13 cellular contexts compared by ENCODE assay signal in the genomic region with DNA sequence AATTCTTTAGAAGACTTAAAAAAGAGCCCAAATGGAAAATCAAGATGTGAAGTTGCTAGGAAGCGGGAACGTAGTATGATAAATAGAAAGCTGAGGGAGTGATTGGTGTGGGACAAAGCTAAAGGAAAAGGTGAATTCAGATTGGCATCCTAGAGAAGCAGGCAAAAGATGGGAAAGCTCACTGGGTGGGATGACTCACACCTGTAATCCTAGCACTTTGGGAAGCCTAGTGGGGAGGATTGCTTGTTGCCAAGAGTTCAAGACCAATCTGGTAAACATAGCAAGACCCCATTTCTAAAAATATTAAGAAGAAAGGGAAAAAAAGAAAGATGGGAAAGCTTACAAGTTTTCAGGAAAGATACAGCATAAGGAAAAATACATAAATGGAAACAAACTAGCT. TPM values are rescaled to one million over a fixed set of nuclear protein-coding genes. Genes with fewer than 3 reads are reported as not detected.
DNase-seq lines count a peak whose midpoint lies in the region; ATAC-seq and TF ChIP-seq lines count a peak whose summit lies in the region.
"Had no signal": no experiment of that assay in that cellular context is flagged by ENCODE, and none has a peak within 500 bp of the region (broad histone marks: within the 10 kb centered on the region; RNA-seq: fewer than 3 reads in every experiment).

No MANE protein-coding gene starts in this region.

- no peak for DNase-seq in CD8-positive, alpha-beta memory T cell
- peak; percentile 46 for DNase-seq in HT1080 (ENCODE audit: low read depth)
- no peak for DNase-seq in activated T-helper 2 cell treated with anti-CD3 and anti-CD28 coated beads, Interferon-gamma antibody, Interleukin-2, Interleukin-4, amounts not matched to agents 10 μg/mL and 5 μg/mL and 100 μg/mL, durations not matched to agents 14 hours and 24 hours and 36 hours (ENCODE audit: low spot score)
- no peak for DNase-seq in naive thymus-derived CD8-positive, alpha-beta T cell
- DNase-seq in esophagus squamous epithelium (lab: John Stamatoyannopoulos, UW), result no peak
- no peak for DNase-seq in NCI-H187 (lab: John Stamatoyannopoulos, UW)
- DNase-seq: body of pancreas, head of caudate nucleus, NCI-H1048, NCI-H345, small intestine had no signal

- ATAC-seq in naive thymus-derived CD8-positive, alpha-beta T cell, result no peak
- ATAC-seq in GM21723 (IDR thresholded peaks at IDR 0.05; ENCODE audit: unreplicated experiment), result no peak
- ATAC-seq: body of pancreas had no signal

- no peaks in the 10 kb centered on the region for H3K9me3 Mint-ChIP-seq in CD8-positive, alpha-beta memory T cell
- no peaks in the 10 kb centered on the region for H3K9me3 Mint-ChIP-seq in activated T-helper 2 cell treated with anti-CD3 and anti-CD28 coated beads, Interferon-gamma antibody, Interleukin-2, Interleukin-4, amounts not matched to agents 10 μg/mL and 5 μg/mL and 100 μg/mL, durations not matched to agents 14 hours and 24 hours and 36 hours
- H3K9me3 Mint-ChIP-seq in naive thymus-derived CD8-positive, alpha-beta T cell, result no peaks in the 10 kb centered on the region

- 90 to 93% methylated on average over 2 of the region's 2 CpGs for WGBS in esophagus squamous epithelium, 2 donors

- no peaks in the 10 kb centered on the region for H3K36me3 ChIP-seq in CD8-positive, alpha-beta memory T cell (ENCODE audit: insufficient read depth, low read length)
- peaks cover 0 to 55% (median 0%) of the 10 kb centered on the region in 3 donors for H3K36me3 ChIP-seq in esophagus squamous epithelium
- H3K36me3 ChIP-seq: thoracic aorta had no signal

- no peak overlapping the region for H3K27ac ChIP-seq in CD8-positive, alpha-beta memory T cell (ENCODE audit: low read depth, low read length)
- no peak overlapping the region for H3K27ac ChIP-seq in esophagus squamous epithelium
- H3K27ac ChIP-seq: body of pancreas, thoracic aorta had no signal

- H3K4me1 ChIP-seq in CD8-positive, alpha-beta memory T cell (ENCODE audit: insufficient read depth, low read length), result peaks cover 8% of the 10 kb centered on the region
- H3K4me1 ChIP-seq in esophagus squamous epithelium, result peaks cover 3 to 24% (median 15%) of the 10 kb centered on the region in 3 donors

- no peaks in the 10 kb centered on the region for H3K9me3 ChIP-seq in CD8-positive, alpha-beta memory T cell (ENCODE audit: low read length)
- H3K9me3 ChIP-seq in esophagus squamous epithelium, result no peaks in the 10 kb centered on the region
- H3K9me3 ChIP-seq: body of pancreas, thoracic aorta had no signal

- H3K27me3 ChIP-seq in CD8-positive, alpha-beta memory T cell (ENCODE audit: insufficient read depth, low read length, poor library complexity, severe bottlenecking), result no peaks in the 10 kb centered on the region
- H3K27me3 ChIP-seq in esophagus squamous epithelium, result no peaks in the 10 kb centered on the region
- H3K27me3 ChIP-seq: body of pancreas had no signal

- H3K4me3 ChIP-seq in CD8-positive, alpha-beta memory T cell (ENCODE audit: low read length), result no peak overlapping the region
- no peak overlapping the region for H3K4me3 ChIP-seq in esophagus squamous epithelium
- H3K4me3 ChIP-seq: body of pancreas, thoracic aorta had no signal

- H3K27me3 Mint-ChIP-seq in CD8-positive, alpha-beta memory T cell, result peaks cover 0 to 1% of the 10 kb centered on the region in 2 donors
- no peaks in the 10 kb centered on the region for H3K27me3 Mint-ChIP-seq in activated T-helper 2 cell treated with anti-CD3 and anti-CD28 coated beads, Interferon-gamma antibody, Interleukin-2, Interleukin-4, amounts not matched to agents 10 μg/mL and 5 μg/mL and 100 μg/mL, durations not matched to agents 14 hours and 24 hours and 36 hours (ENCODE audit: low read depth)
- no peaks in the 10 kb centered on the region for H3K27me3 Mint-ChIP-seq in naive thymus-derived CD8-positive, alpha-beta T cell

- peaks cover 0 to 54% (median 8%) of the 10 kb centered on the region in 3 donors for H3K36me3 Mint-ChIP-seq in CD8-positive, alpha-beta memory T cell
- H3K36me3 Mint-ChIP-seq in activated T-helper 2 cell treated with anti-CD3 and anti-CD28 coated beads, Interferon-gamma antibody, Interleukin-2, Interleukin-4, amounts not matched to agents 10 μg/mL and 5 μg/mL and 100 μg/mL, durations not matched to agents 14 hours and 24 hours and 36 hours (ENCODE audit: low read depth), result peaks cover 38% of the 10 kb centered on the region
- H3K36me3 Mint-ChIP-seq in naive thymus-derived CD8-positive, alpha-beta T cell, result peaks cover 0 to 50% (median 6%) of the 10 kb centered on the region in 3 donors

- no peak for TF ChIP-seq CTCF in esophagus squamous epithelium (IDR thresholded peaks at IDR 0.05)

- POLR2A ChIA-PET in CD8-positive, alpha-beta memory T cell (lab: Charles Lee), result interaction anchor here (0.7 kb wide), 1 partner anchor 27 kb away, joined by 4 read pairs; the partner anchor contains the start of gene APH1A
- POLR2A ChIA-PET in naive thymus-derived CD8-positive, alpha-beta T cell (lab: Charles Lee), result interaction anchor here (0.6 to 1.1 kb wide), 3 partner anchors 69 to 512 kb away, joined by 4 to 5 read pairs (median 4); partner anchors contain the start of genes CTSK, RPRD2 and TARS2

- TF ChIP-seq POLR2A in esophagus squamous epithelium (IDR thresholded peaks at IDR 0.05), result no peak

- intact Hi-C loops in activated T-helper 2 cell treated with anti-CD3 and anti-CD28 coated beads, Interferon-gamma antibody, Interleukin-2, Interleukin-4, amounts not matched to agents 10 μg/mL and 5 μg/mL and 100 μg/mL, durations not matched to agents 14 hours and 24 hours and 36 hours (cut with micrococcal nuclease), result no loop called here
- intact Hi-C loops in esophagus squamous epithelium (cut with DNase I), result no loop called here

- peaks cover 30 to 43% (median 35%) of the 10 kb centered on the region in 3 donors for H3K4me1 Mint-ChIP-seq in CD8-positive, alpha-beta memory T cell
- peaks cover 21% of the 10 kb centered on the region for H3K4me1 Mint-ChIP-seq in activated T-helper 2 cell treated with anti-CD3 and anti-CD28 coated beads, Interferon-gamma antibody, Interleukin-2, Interleukin-4, amounts not matched to agents 10 μg/mL and 5 μg/mL and 100 μg/mL, durations not matched to agents 14 hours and 24 hours and 36 hours (ENCODE audit: low read depth)
- H3K4me1 Mint-ChIP-seq in naive thymus-derived CD8-positive, alpha-beta T cell, result peaks cover 15 to 40% (median 30%) of the 10 kb centered on the region in 4 donors

- CTCF ChIA-PET in CD8-positive, alpha-beta memory T cell (lab: Charles Lee), result interaction anchor here (1.2 to 1.4 kb wide), 2 partner anchors 13 to 16 kb away, joined by 3 to 5 read pairs; partner anchors contain the start of gene CIART

- peak overlapping the region in 7 of 8 donors; percentile 31 to 95 (median 64) for H3K27ac Mint-ChIP-seq in CD8-positive, alpha-beta memory T cell
- no peak overlapping the region for H3K27ac Mint-ChIP-seq in activated T-helper 2 cell treated with anti-CD3 and anti-CD28 coated beads, Interferon-gamma antibody, Interleukin-2, Interleukin-4, amounts not matched to agents 10 μg/mL and 5 μg/mL and 100 μg/mL, durations not matched to agents 14 hours and 24 hours and 36 hours
- H3K27ac Mint-ChIP-seq in naive thymus-derived CD8-positive, alpha-beta T cell, result peak overlapping the region; percentile 9 to 76 (median 43)

- H3K4me3 Mint-ChIP-seq in CD8-positive, alpha-beta memory T cell, result peak overlapping the region; percentile 0 to 71 (median 41)
- peak overlapping the region; percentile 35 for H3K4me3 Mint-ChIP-seq in activated T-helper 2 cell treated with anti-CD3 and anti-CD28 coated beads, Interferon-gamma antibody, Interleukin-2, Interleukin-4, amounts not matched to agents 10 μg/mL and 5 μg/mL and 100 μg/mL, durations not matched to agents 14 hours and 24 hours and 36 hours (ENCODE audit: low read depth)
- H3K4me3 Mint-ChIP-seq in naive thymus-derived CD8-positive, alpha-beta T cell, result peak overlapping the region in 8 of 10 donors; percentile 0 to 56 (median 25)

RNA-seq across cellular contexts. Expression of gene MRPS21, which starts 1.8 kb away (rescaled TPM):
- total RNA-seq in CD8-positive, alpha-beta memory T cell, result 10 to 100 TPM; 76.9 to 81.0 TPM
- polyA plus RNA-seq in CD8-positive, alpha-beta memory T cell, result 80.1 TPM
- 72.0 and 99.7 TPM in 2 replicates for total RNA-seq in HT1080 (2014; rRNA removed; shearing (Covaris generic))
- polyA plus RNA-seq in HT1080 (2015; cell fraction: cytosol; rRNA removed), result 54.3 and 58.8 TPM in 2 replicates
- 66.2 and 66.5 TPM in 2 replicates for polyA plus RNA-seq in HT1080 (2015; cell fraction: nucleus; rRNA removed)
- total RNA-seq in activated T-helper 2 cell treated with anti-CD3 and anti-CD28 coated beads, Interferon-gamma antibody, Interleukin-2, Interleukin-4, amounts not matched to agents 10 μg/mL and 5 μg/mL and 100 μg/mL, durations not matched to agents 14 hours and 24 hours and 36 hours, result 80.7 and 83.4 TPM in 2 replicates
- total RNA-seq in naive thymus-derived CD8-positive, alpha-beta T cell, result 10 to 100 TPM; 70.7 to 76.0 TPM
- 10 to 100 TPM; 78.8 to 85.9 (median 82.1) TPM for polyA plus RNA-seq in naive thymus-derived CD8-positive, alpha-beta T cell
- total RNA-seq in esophagus squamous epithelium, result 10 to 100 TPM; 31.7 to 41.3 (median 38.7) TPM

RNA-seq across cellular contexts. Expression of gene CIART, which starts 13.1 kb away (rescaled TPM):
- total RNA-seq in CD8-positive, alpha-beta memory T cell, result 1 to 10 TPM in 1 of 2 experiments, under 1 TPM in 1; 0.81 to 1.7 TPM
- polyA plus RNA-seq in CD8-positive, alpha-beta memory T cell, result 0.60 TPM
- 3.2 and 5.7 TPM in 2 replicates for total RNA-seq in HT1080 (2014; rRNA removed; shearing (Covaris generic))
- 5.4 and 8.0 TPM in 2 replicates for polyA plus RNA-seq in HT1080 (2015; cell fraction: cytosol; rRNA removed)
- polyA plus RNA-seq in HT1080 (2015; cell fraction: nucleus; rRNA removed), result 13.3 and 14.5 TPM in 2 replicates
- 4.2 TPM in 2 replicates for total RNA-seq in activated T-helper 2 cell treated with anti-CD3 and anti-CD28 coated beads, Interferon-gamma antibody, Interleukin-2, Interleukin-4, amounts not matched to agents 10 μg/mL and 5 μg/mL and 100 μg/mL, durations not matched to agents 14 hours and 24 hours and 36 hours
- 1 to 10 TPM; 1.0 to 1.6 TPM for total RNA-seq in naive thymus-derived CD8-positive, alpha-beta T cell
- 1 to 10 TPM in 1 of 3 donors, under 1 TPM in 2; 0.74 to 1.8 (median 0.74) TPM for polyA plus RNA-seq in naive thymus-derived CD8-positive, alpha-beta T cell
- 1 to 10 TPM in 2 of 4 donors, under 1 TPM in 1, not detected in 1; 0.61 to 6.7 (median 2.5) TPM for total RNA-seq in esophagus squamous epithelium

RNA-seq across cellular contexts. Expression of gene C1orf54, which starts 22.9 kb away (rescaled TPM):
- total RNA-seq in CD8-positive, alpha-beta memory T cell, result under 1 TPM; 0.60 to 0.61 TPM
- 4.0 TPM for polyA plus RNA-seq in CD8-positive, alpha-beta memory T cell
- 0.47 and 0.84 TPM in 2 replicates for total RNA-seq in HT1080 (2014; rRNA removed; shearing (Covaris generic))
- 1.5 and 3.8 TPM in 2 replicates for polyA plus RNA-seq in HT1080 (2015; cell fraction: cytosol; rRNA removed)
- 0.22 and 0.88 TPM in 2 replicates for polyA plus RNA-seq in HT1080 (2015; cell fraction: nucleus; rRNA removed)
- total RNA-seq in activated T-helper 2 cell treated with anti-CD3 and anti-CD28 coated beads, Interferon-gamma antibody, Interleukin-2, Interleukin-4, amounts not matched to agents 10 μg/mL and 5 μg/mL and 100 μg/mL, durations not matched to agents 14 hours and 24 hours and 36 hours, result 0.39 and 0.98 TPM in 2 replicates
- 1 to 10 TPM; 4.8 to 5.0 TPM for total RNA-seq in naive thymus-derived CD8-positive, alpha-beta T cell
- 1 to 10 TPM; 1.8 to 4.7 (median 3.9) TPM for polyA plus RNA-seq in naive thymus-derived CD8-positive, alpha-beta T cell
- 10 to 100 TPM in 1 of 4 donors, 1 to 10 TPM in 2, not detected in 1; 2.3 to 17.2 (median 4.5) TPM for total RNA-seq in esophagus squamous epithelium

RNA-seq across cellular contexts. Expression of gene PRPF3, which starts 25.9 kb away (rescaled TPM):
- 10 to 100 TPM; 75.2 to 79.8 TPM for total RNA-seq in CD8-positive, alpha-beta memory T cell
- polyA plus RNA-seq in CD8-positive, alpha-beta memory T cell, result 20.3 TPM
- 44.8 and 45.4 TPM in 2 replicates for total RNA-seq in HT1080 (2014; rRNA removed; shearing (Covaris generic))
- polyA plus RNA-seq in HT1080 (2015; cell fraction: cytosol; rRNA removed), result 24.0 and 24.4 TPM in 2 replicates
- polyA plus RNA-seq in HT1080 (2015; cell fraction: nucleus; rRNA removed), result 140 and 143 TPM in 2 replicates
- total RNA-seq in activated T-helper 2 cell treated with anti-CD3 and anti-CD28 coated beads, Interferon-gamma antibody, Interleukin-2, Interleukin-4, amounts not matched to agents 10 μg/mL and 5 μg/mL and 100 μg/mL, durations not matched to agents 14 hours and 24 hours and 36 hours, result 77.9 and 85.2 TPM in 2 replicates
- total RNA-seq in naive thymus-derived CD8-positive, alpha-beta T cell, result 100 to 1,000 TPM; 181 to 207 TPM
- polyA plus RNA-seq in naive thymus-derived CD8-positive, alpha-beta T cell, result 10 to 100 TPM in 2 of 3 donors, 1 to 10 TPM in 1; 9.8 to 23.8 (median 15.1) TPM
- 10 to 100 TPM; 15.1 to 44.8 (median 29.0) TPM for total RNA-seq in esophagus squamous epithelium

RNA-seq across cellular contexts. Expression of gene APH1A, which starts 26.7 kb away (rescaled TPM):
- 100 to 1,000 TPM; 139 to 140 TPM for total RNA-seq in CD8-positive, alpha-beta memory T cell
- polyA plus RNA-seq in CD8-positive, alpha-beta memory T cell, result 63.4 TPM
- 134 and 160 TPM in 2 replicates for total RNA-seq in HT1080 (2014; rRNA removed; shearing (Covaris generic))
- 126 and 132 TPM in 2 replicates for polyA plus RNA-seq in HT1080 (2015; cell fraction: cytosol; rRNA removed)
- polyA plus RNA-seq in HT1080 (2015; cell fraction: nucleus; rRNA removed), result 81.9 and 82.2 TPM in 2 replicates
- 103 and 105 TPM in 2 replicates for total RNA-seq in activated T-helper 2 cell treated with anti-CD3 and anti-CD28 coated beads, Interferon-gamma antibody, Interleukin-2, Interleukin-4, amounts not matched to agents 10 μg/mL and 5 μg/mL and 100 μg/mL, durations not matched to agents 14 hours and 24 hours and 36 hours
- 100 to 1,000 TPM; 142 to 143 TPM for total RNA-seq in naive thymus-derived CD8-positive, alpha-beta T cell
- polyA plus RNA-seq in naive thymus-derived CD8-positive, alpha-beta T cell, result 10 to 100 TPM; 58.2 to 84.8 (median 67.1) TPM
- total RNA-seq in esophagus squamous epithelium, result 100 to 1,000 TPM in 1 of 4 donors, 10 to 100 TPM in 3; 94.0 to 112 (median 95.2) TPM
